8 cellular contexts compared by ENCODE assay signal in the genomic region with DNA sequence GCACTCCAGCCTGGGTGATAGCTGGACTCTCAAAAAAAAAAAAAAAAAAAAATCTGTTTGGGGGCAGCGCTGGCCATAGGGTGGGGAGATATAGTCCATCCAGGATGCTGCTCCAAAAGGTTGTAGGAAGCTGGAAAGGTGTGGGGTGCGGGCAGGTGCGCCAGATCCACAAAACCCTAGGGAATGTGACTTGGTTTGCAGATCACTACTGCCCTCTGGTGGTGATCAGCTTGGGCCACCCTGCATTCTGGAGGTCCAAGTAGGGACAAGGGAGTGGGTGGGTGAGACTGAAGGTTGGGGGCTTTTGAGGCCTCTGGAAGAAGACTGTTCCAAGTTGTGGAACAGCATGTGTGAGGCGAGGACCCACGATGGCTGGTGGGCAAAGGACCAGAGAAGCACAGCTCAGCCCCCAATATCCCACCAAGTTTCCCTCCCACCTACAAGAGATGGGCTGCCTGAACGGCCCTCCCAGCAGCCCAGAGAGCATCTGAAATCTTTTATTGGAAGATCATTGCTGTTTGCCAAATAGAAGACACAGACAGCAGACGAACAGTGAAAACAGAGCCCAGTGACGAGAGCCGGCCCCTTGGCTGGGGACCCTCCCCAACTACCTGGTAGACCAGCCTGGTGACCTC. TPM values are rescaled to one million over a fixed set of nuclear protein-coding genes. Genes with fewer than 3 reads are reported as not detected.
DNase-seq lines count a peak whose midpoint lies in the region; ATAC-seq lines count a peak whose summit lies in the region.

No MANE protein-coding gene starts in this region.

- no peak overlapping the region for H3K4me3 ChIP-seq in SJSA1

- H3K9me3 ChIP-seq in SJSA1 (replicated peaks): no peaks in the 10 kb centered on the region

- no peaks in the 10 kb centered on the region for H3K4me1 ChIP-seq in SJSA1 (replicated peaks)

- ATAC-seq in GM21529 (IDR thresholded peaks at IDR 0.05; ENCODE audit: unreplicated experiment): no peak
- no peak for ATAC-seq in HG03097 (IDR thresholded peaks at IDR 0.05; ENCODE audit: low FRiP score, unreplicated experiment)

- H3K36me3 ChIP-seq in SJSA1: peaks cover 63% of the 10 kb centered on the region

- DNase-seq in Daoy (ENCODE audit: low read depth) (peak; percentile 76), Kasumi-1 (lab: John Stamatoyannopoulos, UW) (peak; percentile 49 to 57), SJSA1 (ENCODE audit: low read depth in 1 of 2, low spot score in 2 of 2) (peak; percentile 53 to 75), head of caudate nucleus (peak; percentile 42 to 88 (median 72)), renal cortical epithelial cell (ENCODE audit: low read depth) (peak; percentile 67)
- DNase-seq in activated naive CD4-positive, alpha-beta T cell treated with anti-CD3 and anti-CD28 coated beads, Interleukin-2, amount 50 U/mL, for 16 hours: peak; percentile 62

- H3K27me3 ChIP-seq in SJSA1 (replicated peaks): no peaks in the 10 kb centered on the region

- no peak overlapping the region for H3K27ac ChIP-seq in SJSA1

- intact Hi-C loops in head of caudate nucleus (cut with DNase I): no loop called here

RNA-seq across cellular contexts. Expression of a gene that starts 10.4 kb away (rescaled TPM):
- total RNA-seq in Daoy (2014; rRNA removed; shearing (Covaris generic)): 39.2 and 46.6 TPM in 2 replicates
- 62.3 and 72.4 TPM in 2 replicates for total RNA-seq in SJSA1 (2014; rRNA removed; shearing (Covaris generic))
- total RNA-seq in renal cortical epithelial cell: 66.7 and 74.2 TPM in 2 replicates

RNA-seq across cellular contexts. Expression of a gene that starts 12.6 kb away (rescaled TPM):
- total RNA-seq in Daoy (2014; rRNA removed; shearing (Covaris generic)): 361 and 401 TPM in 2 replicates
- 284 and 367 TPM in 2 replicates for total RNA-seq in SJSA1 (2014; rRNA removed; shearing (Covaris generic))
- total RNA-seq in renal cortical epithelial cell: 187 and 245 TPM in 2 replicates

RNA-seq across cellular contexts. Expression of a gene that starts 29.6 kb away (rescaled TPM):
- total RNA-seq in Daoy (2014; rRNA removed; shearing (Covaris generic)): 0.69 and 2.3 TPM in 2 replicates
- total RNA-seq in SJSA1 (2014; rRNA removed; shearing (Covaris generic)): 6.9 and 11.5 TPM in 2 replicates
- 1.0 and 8.7 TPM in 2 replicates for total RNA-seq in renal cortical epithelial cell

RNA-seq across cellular contexts. Expression of a gene that starts 51.3 kb away (rescaled TPM):
- total RNA-seq in Daoy (2014; rRNA removed; shearing (Covaris generic)): 1.4 and 5.4 TPM in 2 replicates
- total RNA-seq in SJSA1 (2014; rRNA removed; shearing (Covaris generic)): 6.0 and 8.1 TPM in 2 replicates
- 2.8 and 7.6 TPM in 2 replicates for total RNA-seq in renal cortical epithelial cell

RNA-seq across cellular contexts. Expression of a gene that starts 57.4 kb away (rescaled TPM):
- total RNA-seq in Daoy (2014; rRNA removed; shearing (Covaris generic)): 14.4 and 26.2 TPM in 2 replicates
- total RNA-seq in SJSA1 (2014; rRNA removed; shearing (Covaris generic)): 27.3 and 36.4 TPM in 2 replicates
- 8.0 and 33.1 TPM in 2 replicates for total RNA-seq in renal cortical epithelial cell
